Comparison of ENCODE assay signal across 10 cellular contexts in the genomic region with DNA sequence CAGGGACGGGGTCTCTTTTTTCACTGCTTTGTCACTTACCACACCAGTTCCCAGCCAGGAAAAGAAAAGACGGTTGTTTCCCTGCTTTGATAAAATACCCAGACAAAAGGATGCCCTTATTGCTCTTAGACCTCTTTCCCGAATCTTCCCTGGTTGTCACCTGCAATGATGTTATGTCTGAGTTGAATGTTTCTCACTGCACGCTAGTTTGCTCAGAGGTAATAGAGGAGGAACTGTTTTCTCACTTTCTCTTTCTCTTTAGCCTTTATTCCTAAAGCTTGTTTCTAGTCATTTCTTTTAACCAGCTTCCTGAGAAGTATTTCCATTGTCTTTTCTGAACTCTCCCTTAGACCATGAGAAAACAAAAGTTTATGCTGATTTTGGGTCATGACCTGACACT. TPM values are rescaled to one million over a fixed set of nuclear protein-coding genes. Genes with fewer than 3 reads are reported as not detected.
DNase-seq lines count a peak whose midpoint lies in the region; ATAC-seq, FAIRE-seq and TF ChIP-seq lines count a peak whose summit lies in the region.
"Had no signal": no experiment of that assay in that cellular context is flagged by ENCODE, and none has a peak within 500 bp of the region (broad histone marks: within the 10 kb centered on the region; RNA-seq: fewer than 3 reads in every experiment).

No MANE protein-coding gene starts in this region.

- in situ Hi-C loops in gastrocnemius medialis (cut with MboI; ENCODE audit: low sequenced_read_pairs in 4 of 4): no loop called here

- CTCF ChIA-PET in CD4-positive, alpha-beta T cell (lab: Charles Lee): interaction anchor here (1.6 kb wide), 1 partner anchor 15 kb away, joined by 4 read pairs; no protein-coding TSS in a partner anchor
- CTCF ChIA-PET in Caco-2 (lab: Charles Lee): no interaction called here

- no peak for TF ChIP-seq CTCF in CD4-positive, alpha-beta T cell (IDR thresholded peaks at IDR 0.05)
- TF ChIP-seq CTCF in Caco-2 (IDR thresholded peaks at IDR 0.05; ENCODE audit: insufficient read depth in 1 of 2, low read depth in 1 of 2, low read length in 1 of 2, severe bottlenecking in 1 of 2, unreplicated experiment in 1 of 2) (no peak), gastrocnemius medialis (IDR thresholded peaks at IDR 0.05 in 4 of 5, conservative IDR thresholded peaks at IDR 0.05 in 1 of 5) (no peak)

- no peak for TF ChIP-seq POLR2A in gastrocnemius medialis (IDR thresholded peaks at IDR 0.05)

- intact Hi-C loops in CD4-positive, alpha-beta T cell (cut with DNase I, micrococcal nuclease): no loop called here
- intact Hi-C loops in Caco-2 (cut with micrococcal nuclease; ENCODE audit: unreplicated experiment): no loop called here
- intact Hi-C loops in head of caudate nucleus (cut with DNase I): no loop called here
- intact Hi-C loops in gastrocnemius medialis (cut with DNase I; ENCODE audit: low total_unique reads): loop anchor here (10.0 kb wide), 1 partner anchor 63 kb away; no protein-coding TSS in a partner anchor

- no peaks in the 10 kb centered on the region for H3K27me3 ChIP-seq in CD4-positive, alpha-beta T cell (ENCODE audit: control insufficient read depth, insufficient read depth, low read length)
- H3K27me3 ChIP-seq in Caco-2 (replicated peaks; ENCODE audit: control insufficient read depth, insufficient read depth, low read length) (no peaks in the 10 kb centered on the region), gastrocnemius medialis (no peaks in the 10 kb centered on the region)
- H3K27me3 ChIP-seq: upper lobe of right lung had no signal

- no peaks in the 10 kb centered on the region for H3K27me3 Mint-ChIP-seq in CD4-positive, alpha-beta T cell
- H3K27me3 Mint-ChIP-seq in activated naive CD8-positive, alpha-beta T cell: no peaks in the 10 kb centered on the region
- H3K27me3 Mint-ChIP-seq in Caco-2 (ENCODE audit: insufficient read depth, unreplicated experiment): no peaks in the 10 kb centered on the region

- peaks cover 48% of the 10 kb centered on the region for H3K36me3 Mint-ChIP-seq in CD4-positive, alpha-beta T cell (ENCODE audit: low read depth)
- peaks cover 22% of the 10 kb centered on the region for H3K36me3 Mint-ChIP-seq in activated naive CD8-positive, alpha-beta T cell
- H3K36me3 Mint-ChIP-seq in Caco-2 (ENCODE audit: insufficient read depth, unreplicated experiment): no peaks in the 10 kb centered on the region

- peak overlapping the region; percentile 57 for H3K27ac Mint-ChIP-seq in CD4-positive, alpha-beta T cell
- peak overlapping the region; percentile 47 for H3K27ac Mint-ChIP-seq in activated naive CD8-positive, alpha-beta T cell
- no peak overlapping the region for H3K27ac Mint-ChIP-seq in Caco-2 (ENCODE audit: unreplicated experiment)

- ATAC-seq in CD4-positive, alpha-beta T cell (ENCODE audit: poor library complexity): peak; percentile 39
- ATAC-seq in HG03064 (IDR thresholded peaks at IDR 0.05; ENCODE audit: low read depth, unreplicated experiment) (peak; percentile 85), gastrocnemius medialis (no peak)

- H3K4me1 Mint-ChIP-seq in CD4-positive, alpha-beta T cell (ENCODE audit: low read depth): peaks cover 8% of the 10 kb centered on the region
- peaks cover 8% of the 10 kb centered on the region for H3K4me1 Mint-ChIP-seq in activated naive CD8-positive, alpha-beta T cell (ENCODE audit: low read depth)
- H3K4me1 Mint-ChIP-seq in Caco-2 (ENCODE audit: low read depth, unreplicated experiment): no peaks in the 10 kb centered on the region

- H3K4me3 ChIP-seq in Caco-2 (ENCODE audit: low read depth, low read length) (no peak overlapping the region), gastrocnemius medialis (no peak overlapping the region)
- H3K4me3 ChIP-seq: upper lobe of right lung had no signal

- no peak for DNase-seq in CD4-positive, alpha-beta T cell
- DNase-seq in GM19239 (ENCODE audit: insufficient read length, low spot score): peak; percentile 48
- no peak for DNase-seq in Caco-2
- DNase-seq in NCI-H2081 (lab: John Stamatoyannopoulos, UW): no peak
- DNase-seq in head of caudate nucleus: no peak
- no peak for DNase-seq in gastrocnemius medialis
- DNase-seq: NCI-H1417, upper lobe of right lung had no signal

- POLR2A ChIA-PET in CD4-positive, alpha-beta T cell (lab: Charles Lee): interaction anchor here (0.7 kb wide), 1 partner anchor 14 kb away, joined by 3 read pairs; no protein-coding TSS in a partner anchor
- POLR2A ChIA-PET in Caco-2 (lab: Charles Lee): no interaction called here

- H3K4me1 ChIP-seq in Caco-2 (no peaks in the 10 kb centered on the region), gastrocnemius medialis (no peaks in the 10 kb centered on the region)

- no TSS peak for BruUV-seq in Caco-2 (replicated peaks; lab: Mats Ljungman, UMichigan)

- H3K36me3 ChIP-seq in Caco-2 (ENCODE audit: control insufficient read depth, insufficient read depth, low read length): no peaks in the 10 kb centered on the region
- no peaks in the 10 kb centered on the region for H3K36me3 ChIP-seq in gastrocnemius medialis
- H3K36me3 ChIP-seq: upper lobe of right lung had no signal

- H3K4me3 Mint-ChIP-seq in CD4-positive, alpha-beta T cell: peak overlapping the region; percentile 52
- H3K4me3 Mint-ChIP-seq in activated naive CD8-positive, alpha-beta T cell: peak overlapping the region; percentile 60
- H3K4me3 Mint-ChIP-seq in Caco-2 (ENCODE audit: unreplicated experiment): no peak overlapping the region

- H3K27ac ChIP-seq in CD4-positive, alpha-beta T cell (ENCODE audit: low read depth, low read length): no peak overlapping the region
- peak overlapping the region in 2 of 4 donors; percentile 10 to 36 for H3K27ac ChIP-seq in gastrocnemius medialis
- H3K27ac ChIP-seq: upper lobe of right lung had no signal

- no peaks in the 10 kb centered on the region for H3K9me3 ChIP-seq in CD4-positive, alpha-beta T cell (ENCODE audit: control insufficient read depth, low read length)
- H3K9me3 ChIP-seq in Caco-2 (no peaks in the 10 kb centered on the region), gastrocnemius medialis (no peaks in the 10 kb centered on the region)
- H3K9me3 ChIP-seq: upper lobe of right lung had no signal

- peak; percentile 87 for FAIRE-seq in GM19239 (lab: Jason Lieb, UNC)

- no peaks in the 10 kb centered on the region for H3K9me3 Mint-ChIP-seq in CD4-positive, alpha-beta T cell
- H3K9me3 Mint-ChIP-seq in activated naive CD8-positive, alpha-beta T cell (ENCODE audit: low read depth): no peaks in the 10 kb centered on the region
- H3K9me3 Mint-ChIP-seq in Caco-2 (ENCODE audit: unreplicated experiment): no peaks in the 10 kb centered on the region

RNA-seq across cellular contexts. Expression of a gene that starts 32.9 kb away (rescaled TPM):
- 1 to 10 TPM; 1.2 to 1.4 TPM for total RNA-seq in CD4-positive, alpha-beta T cell
- total RNA-seq in Caco-2 (2022) (2.4 and 2.5 TPM in 2 replicates), gastrocnemius medialis (1 to 10 TPM; 1.7 to 4.8 (median 2.4) TPM)

Comparison
In these comparisons a context has a peak if more than half of its experiments do, and no peak if none do; other contexts are left out.
1. ATAC-seq: peak in CD4-positive, alpha-beta T cell (single experiment) and HG03064 (single experiment); none in gastrocnemius medialis (0 of 2).